ENCODE assay signal across 20 cellular contexts in genomic region chr7:43575506-43575905, GRCh38.
"Had no signal": no experiment of that assay in that cellular context is flagged by ENCODE, and none has a peak within 500 bp of the region (broad histone marks: within the 10 kb centered on the region; RNA-seq: fewer than 3 reads in every experiment).

No MANE protein-coding gene starts in this region.

- H3K27me3 ChIP-seq: MG63, SJCRH30 had no signal

- H3K4me3 ChIP-seq: MG63, SJCRH30 had no signal

- H3K9me3 ChIP-seq: MG63, SJCRH30 had no signal

- DNase-seq: IMR-90, Karpas-422, KG1, MG63, NCI-H1092, NCI-H1105 treated with DMSO at 0.1 percent for 48 hours, NCI-H1417 treated with DMSO at 0.1 percent for 48 hours, NCI-H187, NCI-H2029, NCI-H2081 treated with DMSO at 0.1 percent for 48 hours, NCI-H2171, NCI-H226, NCI-H446, NCI-H510A, NCI-H524 treated with DMSO at 0.1 percent for 48 hours, NCI-H69, NCI-H774, SHP77 treated with DMSO at 0.1 percent for 48 hours, SJCRH30 had no signal

- H3K36me3 ChIP-seq: MG63, SJCRH30 had no signal

- FAIRE-seq: HepG2 had no signal

- H3K27ac ChIP-seq: SJCRH30 had no signal
